In the genomic region with DNA sequence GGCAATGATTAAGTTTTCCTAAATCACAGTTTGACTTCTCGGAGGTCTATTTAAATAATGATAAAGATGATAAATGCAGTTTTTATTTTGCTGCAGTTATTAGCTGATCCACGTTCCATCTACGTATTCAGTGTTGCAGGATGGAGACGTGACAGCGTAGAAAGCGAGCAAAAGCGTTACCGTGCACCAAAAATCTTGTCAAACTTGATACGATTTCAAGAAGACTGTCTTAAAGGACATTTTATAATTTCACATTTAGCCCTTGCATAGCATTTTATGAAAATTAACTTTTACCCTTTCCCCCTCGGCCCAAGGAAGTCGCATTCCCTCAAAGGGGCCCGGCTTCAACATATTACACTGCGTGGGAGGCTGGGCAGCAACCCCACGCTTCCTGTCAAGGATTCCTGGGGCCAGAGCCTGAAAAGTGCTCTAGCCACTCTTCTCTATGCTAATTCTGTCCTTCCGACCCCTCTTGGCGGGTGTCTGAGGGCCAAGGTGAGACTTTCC, we compare ENCODE assay signal across 8 cellular contexts. TPM values are rescaled to one million over a fixed set of nuclear protein-coding genes. Genes with fewer than 3 reads are reported as not detected.
DNase-seq lines count a peak whose midpoint lies in the region; ATAC-seq and TF ChIP-seq lines count a peak whose summit lies in the region.

No MANE protein-coding gene starts in this region.

- DNase-seq in AG20443 (ENCODE audit: low spot score) (peak; percentile 47), LNCaP clone FGC (ENCODE audit: low read depth) (no peak), naive B cell (no peak), NOMO-1 treated with dmso at 0.1 percent for 144 hours (lab: John Stamatoyannopoulos, UW; ENCODE audit: unreplicated experiment) (no peak), T1000 (lab: John Stamatoyannopoulos, UW) (no peak), NCI-H526 (lab: John Stamatoyannopoulos, UW) (no peak)

- peaks cover 25 to 26% of the 10 kb centered on the region in 2 donors for H3K4me1 ChIP-seq in duodenal mucosa (ENCODE audit: control insufficient read depth in 1 of 2, insufficient read depth in 2 of 2, low read length in 2 of 2)

- peaks cover 14 to 23% (median 20%) of the 10 kb centered on the region in 3 donors for H3K27me3 Mint-ChIP-seq in naive B cell

- peaks cover 24 to 36% (median 30%) of the 10 kb centered on the region in 3 donors for H3K4me1 Mint-ChIP-seq in naive B cell

- H3K4me3 Mint-ChIP-seq in naive B cell, result peak overlapping the region; percentile 92 to 97 (median 95)

- no peaks in the 10 kb centered on the region for H3K36me3 ChIP-seq in duodenal mucosa (ENCODE audit: control insufficient read depth in 1 of 2, insufficient read depth in 2 of 2, low read length in 2 of 2)

- H3K9ac ChIP-seq in duodenal mucosa (ENCODE audit: low read depth in 1 of 2, low read length in 2 of 2), result peak overlapping the region; percentile 73 to 97

- peak overlapping the region; percentile 99 for H3K27ac ChIP-seq in duodenal mucosa (ENCODE audit: low read depth, low read length)

- H3K9me3 ChIP-seq in duodenal mucosa (ENCODE audit: control insufficient read depth in 1 of 2, low read length in 2 of 2), result no peaks in the 10 kb centered on the region

- H3K4me3 ChIP-seq in LNCaP clone FGC (ENCODE audit: low read depth, low read length), result peak overlapping the region; percentile 94
- H3K4me3 ChIP-seq in duodenal mucosa (ENCODE audit: low read depth in 1 of 2, low read length in 2 of 2), result peak overlapping the region; percentile 89 to 97

- H3K36me3 Mint-ChIP-seq in naive B cell, result peaks cover 0 to 3% of the 10 kb centered on the region in 2 donors

- no peak for TF ChIP-seq CTCF in LNCaP clone FGC (IDR thresholded peaks at IDR 0.05; ENCODE audit: control insufficient read depth, extremely low read depth, insufficient read depth)

- H3K27me3 ChIP-seq in duodenal mucosa (ENCODE audit: control insufficient read depth in 1 of 2, insufficient read depth in 2 of 2, low read length in 2 of 2), result peaks cover 0 to 10% of the 10 kb centered on the region in 2 donors

- H3K9me3 Mint-ChIP-seq in naive B cell, result peaks cover 0 to 3% (median 0%) of the 10 kb centered on the region in 7 donors

- H3K27ac Mint-ChIP-seq in naive B cell, result peak overlapping the region; percentile 97 to 99 (median 98)

- ATAC-seq in naive B cell (ENCODE audit: low read depth in 2 of 2) (no peak), HG02571 (IDR thresholded peaks at IDR 0.05; ENCODE audit: unreplicated experiment) (no peak)

RNA-seq across cellular contexts. Expression of gene PURA, which starts 7.1 kb away (rescaled TPM):
- 1 to 10 TPM; 1.3 to 3.3 (median 2.5) TPM for polyA plus RNA-seq in naive B cell (ENCODE audit: low read depth in 6 of 6)

RNA-seq across cellular contexts. Expression of gene IGIP, which starts 18.9 kb away (rescaled TPM):
- polyA plus RNA-seq in naive B cell (ENCODE audit: low read depth in 6 of 6), result under 1 TPM in 5 of 6 donors, not detected in 1; 0.09 to 0.46 (median 0.18) TPM
